In the genomic region with DNA sequence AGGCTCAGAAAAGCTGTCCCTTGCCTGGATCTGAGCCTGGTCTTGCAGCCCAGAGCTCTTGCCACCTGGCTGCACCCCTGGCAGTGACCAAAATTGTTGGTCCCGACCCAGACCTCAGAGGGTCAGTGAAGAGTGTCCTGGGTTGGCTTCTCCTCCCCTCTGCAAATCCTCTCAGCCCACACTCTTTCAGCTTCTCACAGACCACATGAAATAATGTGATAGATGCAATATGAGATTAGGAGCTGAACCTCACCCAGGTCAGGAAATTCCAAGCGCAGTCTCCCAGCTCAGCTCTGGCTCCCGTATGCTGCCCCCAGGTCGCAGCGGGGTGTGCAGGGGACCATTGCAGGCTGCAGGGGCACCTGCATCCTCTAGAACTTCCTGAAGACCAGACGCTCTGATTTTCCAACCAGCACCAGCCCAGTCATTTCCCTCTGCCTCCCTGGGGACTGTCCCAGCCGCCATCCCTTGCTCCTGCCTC, we compare ENCODE assay signal across 12 cellular contexts. TPM values are rescaled to one million over a fixed set of nuclear protein-coding genes. Genes with fewer than 3 reads are reported as not detected.
"Had no signal": no experiment of that assay in that cellular context is flagged by ENCODE, and none has a peak within 500 bp of the region (broad histone marks: within the 10 kb centered on the region; RNA-seq: fewer than 3 reads in every experiment).

No MANE protein-coding gene starts in this region.

- H3K79me2 ChIP-seq: hepatocyte had no signal

- H3K4me2 ChIP-seq: hepatocyte had no signal

- ATAC-seq: activated CD8-positive, alpha-beta memory T cell treated with anti-CD3 and anti-CD28 coated beads, Interleukin-2, amount 10 ng/mL, durations not matched to agents 7 days and 5 days; activated T-cell treated with anti-CD3 and anti-CD28 coated beads, Interleukin-2, amount 50 U/mL, for 72 hours had no signal

- DNase-seq: activated CD4-positive, alpha-beta T cell treated with anti-CD3 and anti-CD28 coated beads, Interleukin-2, amount 50 U/mL, for 48 hours; activated CD8-positive, alpha-beta memory T cell treated with anti-CD3 and anti-CD28 coated beads, Interleukin-2, amount 10 ng/mL, durations not matched to agents 7 days and 5 days; activated naive CD4-positive, alpha-beta T cell; activated T-cell treated with anti-CD3 and anti-CD28 coated beads, Interleukin-2, amount 50 U/mL, for 72 hours; amygdala; endodermal cell; erythroblast; mammary epithelial cell; uterus had no signal

- H3K27ac ChIP-seq: hepatocyte, skin epidermis, uterus had no signal

- H3K4me3 ChIP-seq: hepatocyte, skin epidermis, uterus had no signal

- H3K36me3 ChIP-seq: uterus had no signal

- H2AFZ ChIP-seq: hepatocyte had no signal

- FAIRE-seq: TTC549 had no signal

- H3K27me3 ChIP-seq: uterus had no signal

- H3K4me1 ChIP-seq: uterus had no signal

- H3K9me3 ChIP-seq: uterus had no signal

RNA-seq across cellular contexts. Expression of gene RET, which starts 19.6 kb away (rescaled TPM):
- polyA plus RNA-seq: hepatocyte had no signal
